ENCODE assay signal across 8 cellular contexts in genomic region chr11:76445122-76446084, GRCh38. TPM values are rescaled to one million over a fixed set of nuclear protein-coding genes. Genes with fewer than 3 reads are reported as not detected.
A peak's percentile ranks its signal among the peaks of the same experiment; 100 is the strongest.
DNase-seq lines count a peak whose midpoint lies in the region; ATAC-seq, FAIRE-seq and TF ChIP-seq lines count a peak whose summit lies in the region.

No MANE protein-coding gene starts in this region.

- 0% methylated on average over 54 to 56 of the region's 56 CpGs for WGBS in lung, 2 donors

- intact Hi-C loops in activated CD8-positive, alpha-beta T cell treated with anti-CD3 and anti-CD28 coated beads for 36 hours (cut with micrococcal nuclease): no loop called here

- H3K36me3 ChIP-seq in lung (ENCODE audit: control insufficient read depth in 2 of 2, insufficient read depth in 2 of 2, low read length in 2 of 2): peaks cover 0 to 8% of the 10 kb centered on the region in 2 donors

- peaks cover under 1 to 7% of the 10 kb centered on the region in 2 donors for H3K4me1 ChIP-seq in lung (ENCODE audit: control insufficient read depth in 2 of 2, insufficient read depth in 2 of 2, low read length in 2 of 2)

- CTCF ChIA-PET in activated CD8-positive, alpha-beta T cell treated with anti-CD3 and anti-CD28 coated beads for 36 hours (lab: Charles Lee): interaction anchor here (0.8 to 2.9 kb wide), 9 partner anchors 9 to 241 kb away, joined by 3 to 13 read pairs (median 4); no protein-coding TSS in a partner anchor

- no peaks in the 10 kb centered on the region for H3K9me3 Mint-ChIP-seq in activated CD8-positive, alpha-beta T cell treated with anti-CD3 and anti-CD28 coated beads for 36 hours

- H3K36me3 Mint-ChIP-seq in activated CD8-positive, alpha-beta T cell treated with anti-CD3 and anti-CD28 coated beads for 36 hours (ENCODE audit: low read depth): peaks cover 46% of the 10 kb centered on the region

- H3K4me3 Mint-ChIP-seq in activated CD8-positive, alpha-beta T cell treated with anti-CD3 and anti-CD28 coated beads for 36 hours: peak overlapping the region; percentile 84

- FAIRE-seq in GM19239 (lab: Jason Lieb, UNC): peak; percentile 47

- H3K27ac Mint-ChIP-seq in activated CD8-positive, alpha-beta T cell treated with anti-CD3 and anti-CD28 coated beads for 36 hours: peak overlapping the region; percentile 91

- H3K27me3 Mint-ChIP-seq in activated CD8-positive, alpha-beta T cell treated with anti-CD3 and anti-CD28 coated beads for 36 hours: no peaks in the 10 kb centered on the region

- H3K4me1 Mint-ChIP-seq in activated CD8-positive, alpha-beta T cell treated with anti-CD3 and anti-CD28 coated beads for 36 hours (ENCODE audit: low read depth): peaks cover 29% of the 10 kb centered on the region

- H3K27ac ChIP-seq in lung (ENCODE audit: low read depth in 1 of 2, low read length in 1 of 2): peak overlapping the region; percentile 82 to 85

- H3K27me3 ChIP-seq in lung (ENCODE audit: control insufficient read depth, insufficient read depth): no peaks in the 10 kb centered on the region

- ATAC-seq in HG03469 (IDR thresholded peaks at IDR 0.05; ENCODE audit: unreplicated experiment) (peak; percentile 3), lung (ENCODE audit: insufficient read depth, low FRiP score) (peak; percentile 59)
- ATAC-seq in activated CD8-positive, alpha-beta T cell treated with anti-CD3 and anti-CD28 coated beads for 36 hours: peak; percentile 19

- H3K9me3 ChIP-seq in lung (ENCODE audit: control insufficient read depth in 2 of 2, insufficient read depth in 1 of 2, low read length in 1 of 2): no peaks in the 10 kb centered on the region

- H3K4me3 ChIP-seq in lung: peak overlapping the region; percentile 62

- DNase-seq in AML-193 (lab: John Stamatoyannopoulos, UW) (peak; percentile 58 to 64), GM19239 (ENCODE audit: insufficient read length, low spot score) (peak; percentile 14), NCI-H774 (lab: John Stamatoyannopoulos, UW) (peak; percentile 62), lung (ENCODE audit: low spot score) (peak; percentile 77)
- peak; percentile 66 for DNase-seq in activated CD8-positive, alpha-beta T cell treated with anti-CD3 and anti-CD28 coated beads for 36 hours
- peak; percentile 29 for DNase-seq in effector CD4-positive, alpha-beta T cell
- DNase-seq in stimulated activated CD4-positive, alpha-beta T cell treated with anti-CD3 and anti-CD28 coated beads, TNF-alpha, amount 100 ng/mL, for 1 hour (ENCODE audit: low read depth in 3 of 3, low spot score in 1 of 3): peak in 2 of 3 donors; percentile 5 to 29

- TF ChIP-seq CTCF in activated CD8-positive, alpha-beta T cell treated with anti-CD3 and anti-CD28 coated beads for 36 hours (IDR thresholded peaks at IDR 0.05): no peak
- no peak for TF ChIP-seq CTCF in lung (IDR thresholded peaks at IDR 0.05; ENCODE audit: control extremely low read depth, extremely low read depth)

- POLR2A ChIA-PET in activated CD8-positive, alpha-beta T cell treated with anti-CD3 and anti-CD28 coated beads for 36 hours (lab: Charles Lee): interaction anchor here (1.0 to 2.1 kb wide), 4 partner anchors 21 to 73 kb away, joined by 3 to 7 read pairs (median 4); no protein-coding TSS in a partner anchor

RNA-seq across cellular contexts. Expression of gene EMSY, which starts 0.6 kb away (rescaled TPM):
- total RNA-seq in activated CD8-positive, alpha-beta T cell treated with anti-CD3 and anti-CD28 coated beads for 36 hours: 10 to 100 TPM; 29.0 to 31.4 TPM
- 10 to 100 TPM; 21.1 to 59.3 TPM for total RNA-seq in lung
- 1 to 10 TPM; 5.0 to 9.9 TPM for polyA plus RNA-seq in lung

Comparison
In these comparisons a context has a peak if more than half of its experiments do, and no peak if none do; other contexts are left out.
1. Peak in every context shown above with its lines: DNase-seq, ATAC-seq, H3K4me3 ChIP-seq and H3K27ac ChIP-seq.
2. DNase-seq: peak in every context shown above with its lines; median percentile 77 in lung; 66 in activated CD8-positive, alpha-beta T cell treated with anti-CD3 and anti-CD28 coated beads for 36 hours; 62 in NCI-H774; 61 in AML-193; 29 in effector CD4-positive, alpha-beta T cell; 17 in stimulated activated CD4-positive, alpha-beta T cell treated with anti-CD3 and anti-CD28 coated beads, TNF-alpha, amount 100 ng/mL, for 1 hour; 14 in GM19239.
3. ATAC-seq: peak in every context shown above with its lines; median percentile 59 in lung; 19 in activated CD8-positive, alpha-beta T cell treated with anti-CD3 and anti-CD28 coated beads for 36 hours; 3 in HG03469.